In genomic region chr10:114767101-114767588, GRCh38 we compare ENCODE assay signal across 1 cellular context.
TF ChIP-seq lines count a peak whose summit lies in the region.

No MANE protein-coding gene starts in this region.

TF ChIP-seq in GM23338, 12 proteins besides CTCF, POLR2A, EP300 and RAD21 (continued from another document):
- TF ChIP-seq ETS1 (IDR thresholded peaks at IDR 0.05) (no peak), REST (IDR thresholded peaks at IDR 0.05; ENCODE audit: unreplicated experiment) (no peak), EZH2phosphoT487 (IDR thresholded peaks at IDR 0.05; ENCODE audit: unreplicated experiment) (no peak), ZNF331 (CRISPR knock-in tag; IDR thresholded peaks at IDR 0.05; ENCODE audit: low read depth) (no peak), POLR2AphosphoS5 (IDR thresholded peaks at IDR 0.05; ENCODE audit: low read depth) (no peak), EZH2 (IDR thresholded peaks at IDR 0.05; ENCODE audit: low read depth, unreplicated experiment) (no peak), NANOG (IDR thresholded peaks at IDR 0.05; ENCODE audit: borderline replicate concordance) (no peak), ZNF114 (CRISPR knock-in tag; IDR thresholded peaks at IDR 0.05) (no peak), CREB1 (CRISPR knock-in tag; IDR thresholded peaks at IDR 0.05; ENCODE audit: low read depth) (no peak)
